9 cellular contexts compared by ENCODE assay signal in the genomic region with DNA sequence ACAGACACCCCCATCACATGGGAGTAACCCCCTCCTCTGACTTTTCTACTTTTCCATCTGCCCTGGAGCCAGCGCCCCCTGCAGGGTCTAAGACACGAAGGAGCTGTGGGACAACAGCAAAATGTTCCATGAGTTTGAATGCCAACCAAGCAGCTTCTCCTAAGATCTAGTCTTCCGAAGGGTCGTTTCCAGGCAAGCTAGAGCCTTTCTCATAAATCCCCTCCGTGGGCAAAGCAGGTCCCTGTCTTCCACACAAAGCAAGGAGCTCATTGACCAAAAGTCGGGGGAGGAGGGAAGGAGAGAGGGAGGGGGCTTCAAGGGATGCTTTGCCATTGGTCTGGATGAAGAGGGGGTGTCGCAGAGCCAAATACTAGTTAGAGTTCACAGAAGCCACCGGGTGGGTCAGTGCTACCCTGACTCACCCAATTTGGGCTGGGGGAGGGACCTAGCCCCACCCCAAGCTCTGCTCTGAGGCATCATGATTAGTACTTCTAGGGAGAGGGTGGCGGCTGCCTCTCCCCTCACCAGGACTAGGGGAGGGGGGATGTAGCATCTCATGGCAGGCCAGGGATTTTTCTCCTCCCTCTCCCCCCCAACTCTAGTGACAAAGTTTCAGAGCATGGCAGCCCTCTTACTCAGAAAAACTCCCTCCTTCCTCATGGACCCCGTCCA. TPM values are rescaled to one million over a fixed set of nuclear protein-coding genes. Genes with fewer than 3 reads are reported as not detected.
A peak's percentile ranks its signal among the peaks of the same experiment; 100 is the strongest.
DNase-seq lines count a peak whose midpoint lies in the region; ATAC-seq and TF ChIP-seq lines count a peak whose summit lies in the region.
"Had no signal": no experiment of that assay in that cellular context is flagged by ENCODE, and none has a peak within 500 bp of the region (broad histone marks: within the 10 kb centered on the region; RNA-seq: fewer than 3 reads in every experiment).

No MANE protein-coding gene starts in this region.

- no peak for TF ChIP-seq POLR2A in NB4 (IDR thresholded peaks at IDR 0.05; ENCODE audit: extremely low read depth, insufficient read length)

- H3K4me3 Mint-ChIP-seq in nephron: peak overlapping the region; percentile 86 to 92 (median 89)

- peaks cover 32% of the 10 kb centered on the region for H3K36me3 Mint-ChIP-seq in nephron (ENCODE audit: low read depth)

- H3K4me3 ChIP-seq in GM06990 (replicated peaks; ENCODE audit: low read depth, low read length): no peak overlapping the region
- H3K4me3 ChIP-seq in NB4 (ENCODE audit: low read depth, low read length): no peak overlapping the region
- no peak overlapping the region for H3K4me3 ChIP-seq in choroid plexus epithelial cell (ENCODE audit: low read depth, low read length)

- H3K36me3 ChIP-seq in GM06990 (ENCODE audit: control insufficient read depth, insufficient read depth, low read length): no peaks in the 10 kb centered on the region

- H3K9me3 Mint-ChIP-seq in nephron: no peaks in the 10 kb centered on the region

- TF ChIP-seq CTCF in GM06990 (IDR thresholded peaks at IDR 0.05; ENCODE audit: insufficient read depth, low read length, poor library complexity, severe bottlenecking): peak; percentile 50
- TF ChIP-seq CTCF in NB4 (IDR thresholded peaks at IDR 0.05; ENCODE audit: low read depth, low read length): peak; percentile 87
- TF ChIP-seq CTCF in choroid plexus epithelial cell (conservative IDR thresholded peaks at IDR 0.05; ENCODE audit: low read depth, low read length): peak; percentile 56
- TF ChIP-seq CTCF in nephron (IDR thresholded peaks at IDR 0.05; ENCODE audit: unreplicated experiment in 3 of 3): peak; percentile 43 to 53 (median 46)

- peaks cover 42% of the 10 kb centered on the region for H3K4me1 Mint-ChIP-seq in nephron

- peaks cover 3% of the 10 kb centered on the region for H3K27me3 ChIP-seq in GM06990 (replicated peaks; ENCODE audit: control insufficient read depth, insufficient read depth, low read length)

- no peak for DNase-seq in GM06990 (ENCODE audit: extremely low read depth, insufficient read length)
- DNase-seq in NB4 (ENCODE audit: low read depth): peak; percentile 42
- peak; percentile 17 for DNase-seq in choroid plexus epithelial cell (ENCODE audit: low read depth)
- DNase-seq in cerebellum (ENCODE audit: low spot score): no peak
- no peak for DNase-seq in HT-29 (ENCODE audit: low spot score)

- H3K27ac Mint-ChIP-seq in nephron: peak overlapping the region; percentile 45 to 84 (median 76)

- H3K27me3 Mint-ChIP-seq in nephron (ENCODE audit: low read depth): peaks cover 47% of the 10 kb centered on the region

- no peak for ATAC-seq in HG02588 (IDR thresholded peaks at IDR 0.05; ENCODE audit: unreplicated experiment)
- ATAC-seq in GM21390 (IDR thresholded peaks at IDR 0.05; ENCODE audit: unreplicated experiment): no peak

RNA-seq across cellular contexts. Expression of gene MSI1, which starts 1.6 kb away (rescaled TPM):
- 16.4 TPM for total RNA-seq in cerebellum
- not detected in 2 replicates for total RNA-seq in HT-29 (2014; rRNA removed; shearing (Covaris generic))
- total RNA-seq: T-helper 2 cell treated with Interferon-gamma antibody and Interleukin-4, amounts not matched to agents 100 ng/mL and 5 ng/mL, for 36 hours had no signal

RNA-seq across cellular contexts. Expression of gene PLA2G1B, which starts 39.8 kb away (rescaled TPM):
- 0.64 TPM for total RNA-seq in cerebellum
- total RNA-seq in HT-29 (2014; rRNA removed; shearing (Covaris generic)): not detected in 2 replicates
- total RNA-seq: T-helper 2 cell treated with Interferon-gamma antibody and Interleukin-4, amounts not matched to agents 100 ng/mL and 5 ng/mL, for 36 hours had no signal

Comparison
In these comparisons a context has a peak if more than half of its experiments do, and no peak if none do; other contexts are left out.
1. DNase-seq: peak in NB4 (single experiment) and choroid plexus epithelial cell (single experiment); none in GM06990 (single experiment), cerebellum (single experiment) and HT-29 (single experiment).
2. RNA of gene MSI1, which starts 1.6 kb away (total RNA-seq): 16.4 TPM in cerebellum (single experiment); not detected in HT-29; every median in the first group is over 10 times any median in the second.
3. Peak in every context shown above with its lines, with median percentiles within 50 percentile points of each other: CTCF ChIP-seq.